13 cellular contexts compared by ENCODE assay signal in the genomic region with DNA sequence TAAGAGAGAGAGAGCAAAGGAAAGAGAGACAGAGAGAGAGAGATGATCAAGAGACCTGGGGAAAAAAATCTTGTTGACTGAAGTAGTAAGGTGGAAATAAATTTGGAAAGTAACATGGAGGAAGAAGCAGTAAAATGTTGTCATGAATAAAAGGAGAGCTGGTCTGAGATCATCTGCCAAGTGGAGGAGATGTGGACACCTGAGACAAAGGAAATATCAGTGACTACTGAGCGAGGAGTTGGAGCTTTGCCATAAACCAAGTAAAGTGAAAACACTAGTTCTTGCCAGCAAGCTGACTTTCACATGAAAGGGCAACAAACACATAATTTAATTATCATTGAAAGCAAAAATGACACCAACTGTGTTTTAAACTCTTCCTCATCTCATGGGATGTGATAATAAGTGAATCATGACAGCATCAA. TPM values are rescaled to one million over a fixed set of nuclear protein-coding genes. Genes with fewer than 3 reads are reported as not detected.
A peak's percentile ranks its signal among the peaks of the same experiment; 100 is the strongest.
DNase-seq lines count a peak whose midpoint lies in the region; ATAC-seq, FAIRE-seq and TF ChIP-seq lines count a peak whose summit lies in the region.
"Had no signal": no experiment of that assay in that cellular context is flagged by ENCODE, and none has a peak within 500 bp of the region (broad histone marks: within the 10 kb centered on the region; RNA-seq: fewer than 3 reads in every experiment).

No MANE protein-coding gene starts in this region.

- peak overlapping the region; percentile 31 for H2AFZ ChIP-seq in GM12878 (ENCODE audit: control insufficient read depth, low read depth, low read length)

- intact Hi-C loops in GM12878 (cut with micrococcal nuclease; ENCODE audit: unreplicated experiment) (loop anchor here (5.0 to 10.0 kb wide), 3 partner anchors 37 to 386 kb away; no protein-coding TSS in a partner anchor), sciatic nerve (cut with DNase I) (loop anchor here (2.0 kb wide), 1 partner anchor 32 kb away; no protein-coding TSS in a partner anchor), lower leg skin (cut with DNase I; ENCODE audit: low total_unique reads) (no loop called here)

- TF ChIP-seq CTCF in GM12878 (IDR thresholded peaks at IDR 0.05 in 2 of 3, conservative IDR thresholded peaks at IDR 0.05 in 1 of 3; ENCODE audit: control insufficient read depth in 2 of 3, extremely low read depth in 1 of 3, insufficient read depth in 1 of 3, low read depth in 3 of 3, low read length in 3 of 3) (no peak), liver (IDR thresholded peaks at IDR 0.05; ENCODE audit: low read depth, low read length, missing input control) (no peak), lower leg skin (IDR thresholded peaks at IDR 0.05) (no peak)

- RAD21 ChIA-PET in GM12878 (lab: Charles Lee; ENCODE audit: unreplicated experiment): interaction anchor here (1.0 to 3.1 kb wide), 8 partner anchors 8 to 70 kb away, joined by 3 to 18 read pairs (median 4); no protein-coding TSS in a partner anchor

- no peaks in the 10 kb centered on the region for H4K20me1 ChIP-seq in GM12878 (ENCODE audit: control insufficient read depth, insufficient read depth)
- H4K20me1 ChIP-seq: BLaER1 treated with 17β-estradiol and CSF1 and Interleukin-3, amounts not matched to agents 10 nM and 100 nM had no signal

- no peak for FAIRE-seq in GM12878 (lab: Jason Lieb, UNC)

- H3K36me3 ChIP-seq in GM12878 (ENCODE audit: control insufficient read depth in 2 of 2, insufficient read depth in 2 of 2, low read length in 1 of 2) (no peaks in the 10 kb centered on the region), liver (ENCODE audit: control insufficient read depth in 4 of 4, insufficient read depth in 3 of 4, low read depth in 1 of 4, low read length in 3 of 4) (no peaks in the 10 kb centered on the region)
- H3K36me3 ChIP-seq: BLaER1 treated with 17β-estradiol and CSF1 and Interleukin-3, amounts not matched to agents 10 nM and 100 nM had no signal

- in situ Hi-C loops in GM12878 (cut with MboI) (no loop called here), G401 (cut with HindIII; ENCODE audit: low sequenced_read_pairs) (no loop called here)

- BruUV-seq in GM12878 (replicated peaks; lab: Mats Ljungman, UMichigan): no TSS peak

- peak overlapping the region; percentile 29 for H3K27ac ChIP-seq in GM12878 (ENCODE audit: control insufficient read depth, insufficient read depth)
- H3K27ac ChIP-seq in liver (ENCODE audit: low read depth in 1 of 2, low read length in 2 of 2): peak overlapping the region; percentile 49 to 50
- H3K27ac ChIP-seq: BLaER1 treated with 17β-estradiol and CSF1 and Interleukin-3, amounts not matched to agents 10 nM and 100 nM had no signal

- no peak for TF ChIP-seq RAD21 in GM12878 (IDR thresholded peaks at IDR 0.05; ENCODE audit: insufficient read depth, low read depth, low read length)
- TF ChIP-seq RAD21 in liver (IDR thresholded peaks at IDR 0.05): no peak

- H3K9ac ChIP-seq in GM12878 (ENCODE audit: control insufficient read depth, insufficient read depth, low read length) (no peak overlapping the region), liver (ENCODE audit: low read depth in 1 of 2, low read length in 2 of 2) (peak overlapping the region in 1 of 2 donors; percentile 39)
- H3K9ac ChIP-seq: BLaER1 treated with 17β-estradiol and CSF1 and Interleukin-3, amounts not matched to agents 10 nM and 100 nM had no signal

- TF ChIP-seq POLR2A in GM18505 (IDR thresholded peaks at IDR 0.05; ENCODE audit: borderline replicate concordance, extremely low read depth, insufficient read depth, insufficient read length) (no peak), GM12878 (IDR thresholded peaks at IDR 0.05; ENCODE audit: low read depth, low read length) (no peak), lower leg skin (IDR thresholded peaks at IDR 0.05) (no peak)

- H3K4me3 ChIP-seq in GM12878: no peak overlapping the region
- peak overlapping the region in 2 of 3 donors; percentile 13 to 36 for H3K4me3 ChIP-seq in liver (ENCODE audit: low read depth in 1 of 3, low read length in 3 of 3)
- no peak overlapping the region for H3K4me3 ChIP-seq in lower leg skin (ENCODE audit: low read depth, poor library complexity, severe bottlenecking)
- H3K4me3 ChIP-seq: BLaER1 treated with 17β-estradiol and CSF1 and Interleukin-3, amounts not matched to agents 10 nM and 100 nM had no signal

- POLR2A ChIA-PET in GM12878 (lab: Charles Lee): interaction anchor here (0.5 to 1.5 kb wide), 6 partner anchors 9 to 368 kb away, joined by 3 to 5 read pairs (median 3); no protein-coding TSS in a partner anchor

- peak; percentile 51 for DNase-seq in GM12878 (ENCODE audit: low read depth, low spot score)
- no peak for DNase-seq in sciatic nerve (ENCODE audit: low spot score)
- no peak for DNase-seq in G401 (ENCODE audit: low spot score)
- no peak for DNase-seq in lower leg skin (ENCODE audit: low spot score in 2 of 2)
- DNase-seq: activated CD4-positive, alpha-beta T cell treated with anti-CD3 and anti-CD28 coated beads for 48 hours; activated gamma-delta T cell treated with Interleukin-2 at 50 U/mL for 16 hours; NCI-H748 treated with DMSO at 0.1 percent for 48 hours; trophoblast cell had no signal

- ATAC-seq in GM18505 (IDR thresholded peaks at IDR 0.05; ENCODE audit: unreplicated experiment) (peak; percentile 40), HG03175 (IDR thresholded peaks at IDR 0.05; ENCODE audit: unreplicated experiment) (peak; percentile 50), GM12878 (peak; percentile 68), sciatic nerve (no peak), HG03571 (IDR thresholded peaks at IDR 0.05; ENCODE audit: unreplicated experiment) (no peak)

- SMC1A ChIA-PET in GM12878 (lab: Charles Lee; ENCODE audit: uncharacterized antibody, unreplicated experiment): interaction anchor here (0.6 to 3.3 kb wide), 19 partner anchors 8 to 1285 kb away, joined by 3 to 20 read pairs (median 4); no protein-coding TSS in a partner anchor

- no peaks in the 10 kb centered on the region for H3K79me2 ChIP-seq in GM12878 (ENCODE audit: control insufficient read depth, insufficient read depth, low read length)

- H3K27me3 ChIP-seq in GM12878 (replicated peaks in 1 of 2; ENCODE audit: control insufficient read depth in 2 of 2, insufficient read depth in 2 of 2, low read length in 1 of 2) (no peaks in the 10 kb centered on the region), liver (ENCODE audit: control insufficient read depth in 4 of 4, insufficient read depth in 4 of 4, low read length in 3 of 4) (no peaks in the 10 kb centered on the region)
- H3K27me3 ChIP-seq: BLaER1 treated with 17β-estradiol and CSF1 and Interleukin-3, amounts not matched to agents 10 nM and 100 nM had no signal

- TF ChIP-seq EP300 in GM12878 (IDR thresholded peaks at IDR 0.05; ENCODE audit: borderline replicate concordance in 1 of 2, control insufficient read depth in 1 of 2, low read depth in 2 of 2, low read length in 2 of 2): no peak

- H3K9me3 ChIP-seq in GM12878 (replicated peaks; ENCODE audit: control insufficient read depth, insufficient read depth, low read length) (no peaks in the 10 kb centered on the region; the same call in 2 of the 3 replicates), liver (ENCODE audit: control insufficient read depth in 4 of 4, low read length in 3 of 4) (no peaks in the 10 kb centered on the region)
- H3K9me3 ChIP-seq: BLaER1 treated with 17β-estradiol and CSF1 and Interleukin-3, amounts not matched to agents 10 nM and 100 nM had no signal

- CTCF ChIA-PET in GM12878 (lab: Yijun Ruan, JAX): interaction anchor here (0.7 to 3.2 kb wide), 10 partner anchors 9 to 453 kb away, joined by 3 to 12 read pairs (median 4); no protein-coding TSS in a partner anchor

- peaks cover 6% of the 10 kb centered on the region for H3K4me1 ChIP-seq in GM12878 (ENCODE audit: control insufficient read depth, insufficient read depth, low read length)
- H3K4me1 ChIP-seq in liver (ENCODE audit: control insufficient read depth in 4 of 4, insufficient read depth in 4 of 4, low read length in 3 of 4): peaks cover 3 to 18% (median 9%) of the 10 kb centered on the region in 4 donors
- H3K4me1 ChIP-seq: BLaER1 treated with 17β-estradiol and CSF1 and Interleukin-3, amounts not matched to agents 10 nM and 100 nM had no signal

- 0% methylated on average over 1 of the region's 1 CpG for WGBS in GM12878 (ENCODE audit: insufficient coverage, insufficient replicate concordance, low lambda C conversion rate, missing lambda C conversion rate)
- WGBS in liver: 11% methylated on average over 1 of the region's 1 CpG
- WGBS in lower leg skin, 2 donors: 21 to 31% methylated on average over 1 of the region's 1 CpG

- no peak overlapping the region; the same call in 1 of the 2 replicates for H3K4me2 ChIP-seq in GM12878 (ENCODE audit: control insufficient read depth, insufficient read depth)
- H3K4me2 ChIP-seq: BLaER1 treated with 17β-estradiol and CSF1 and Interleukin-3, amounts not matched to agents 10 nM and 100 nM had no signal

TF ChIP-seq in GM12878, 131 proteins besides CTCF, POLR2A, EP300 and RAD21 (continues in another document):
- TF ChIP-seq HDAC6 (IDR thresholded peaks at IDR 0.05; ENCODE audit: unreplicated experiment): no peak
- TF ChIP-seq MTA2 (IDR thresholded peaks at IDR 0.05; ENCODE audit: low read depth): 0 out of 2 replicates have a peak, but pooled peaks have one; percentile 9

TF ChIP-seq in liver, 16 proteins besides CTCF, POLR2A, EP300 and RAD21:
- TF ChIP-seq RXRA (IDR thresholded peaks at IDR 0.05): no peak
- no peak for TF ChIP-seq HNF4A (conservative IDR thresholded peaks at IDR 0.05)

RNA-seq across cellular contexts. Expression of gene DSG1, which starts 49.0 kb away (rescaled TPM):
- not detected in 2 replicates for total RNA-seq in GM12878 (2013; cell fraction: nucleolus; rRNA removed)
- 4.9 and 5.2 TPM in 2 replicates for total RNA-seq in GM12878 (2014; rRNA removed)
- total RNA-seq in GM12878 (2014; rRNA removed; fragmentation: Illumina TruSeq; extraction: Trizol): 4.5 and 5.0 TPM in 2 replicates
- total RNA-seq in GM12878 (2021): 2.8 and 3.9 TPM in 2 replicates
- polyA plus RNA-seq in GM12878 (2011; ENCODE audit: low read depth): 0.04 TPM
- 0.10 TPM in 1 of 2 replicates, not detected in the other for polyA plus RNA-seq in GM12878 (2011; rRNA removed)
- not detected in 2 replicates for polyA plus RNA-seq in GM12878 (2011; cell fraction: cytosol; rRNA removed)
- polyA plus RNA-seq in GM12878 (2011; cell fraction: nucleus; rRNA removed): not detected in 2 replicates
- polyA plus RNA-seq in GM12878 (2012): 0.10 TPM in 1 of 2 replicates, not detected in the other
- 3.6 and 4.6 TPM in 2 replicates for polyA plus RNA-seq in GM12878 (2014; fragmentation: Illumina TruSeq; extraction: Trizol)
- polyA plus RNA-seq in GM12878 (2014; fragmentation: Nextera tagmentation; extraction: Ambion mirVana): under 1 TPM; 0.48 to 0.71 TPM
- polyA plus RNA-seq in GM12878 (2014; rRNA removed): 1.7 and 2.0 TPM in 2 replicates
- 1 to 10 TPM; 2.3 to 3.5 TPM for polyA plus RNA-seq in GM12878 (2016; fragmentation: Nextera tagmentation; extraction: Ambion mirVana)
- not detected in 2 replicates for polyA minus RNA-seq in GM12878 (2011; rRNA and poly(A)+ RNA removed)
- not detected in 2 replicates for polyA minus RNA-seq in GM12878 (2011; cell fraction: cytosol; rRNA and poly(A)+ RNA removed)
- not detected in 2 replicates for polyA minus RNA-seq in GM12878 (2011; cell fraction: nucleus; rRNA and poly(A)+ RNA removed)
- 1 to 10 TPM in 1 of 2 donors, under 1 TPM in 1; 0.61 to 2.9 TPM for total RNA-seq in liver
- under 1 TPM; 0.13 to 0.69 TPM for polyA plus RNA-seq in liver
- total RNA-seq in sciatic nerve: 0.04 TPM
- total RNA-seq in G401 (2014; rRNA removed; shearing (Covaris generic)): not detected in 2 replicates
- 1,000 to 10,000 TPM; 1,512 to 1,963 (median 1,775) TPM for total RNA-seq in lower leg skin

Comparison
In these comparisons a context has a peak if more than half of its experiments do, and no peak if none do; other contexts are left out.
1. ATAC-seq: peak in GM18505 (single experiment), HG03175 (single experiment) and GM12878 (single experiment); none in sciatic nerve (single experiment) and HG03571 (single experiment).
2. H3K4me3 ChIP-seq: peak in liver (2 of 3); none in GM12878 (single experiment) and lower leg skin (single experiment).
3. RNA of gene DSG1, which starts 49.0 kb away (total RNA-seq): 1,512 to 1,963 TPM in lower leg skin; 2.8 to 5.2 TPM in GM12878, 0.61 to 2.9 TPM in liver, 0.04 TPM in sciatic nerve (single experiment) and not detected in G401; every median in the first group is over 100 times any median in the second.